Comparison of ENCODE assay signal across 1 cellular context in the genomic region with DNA sequence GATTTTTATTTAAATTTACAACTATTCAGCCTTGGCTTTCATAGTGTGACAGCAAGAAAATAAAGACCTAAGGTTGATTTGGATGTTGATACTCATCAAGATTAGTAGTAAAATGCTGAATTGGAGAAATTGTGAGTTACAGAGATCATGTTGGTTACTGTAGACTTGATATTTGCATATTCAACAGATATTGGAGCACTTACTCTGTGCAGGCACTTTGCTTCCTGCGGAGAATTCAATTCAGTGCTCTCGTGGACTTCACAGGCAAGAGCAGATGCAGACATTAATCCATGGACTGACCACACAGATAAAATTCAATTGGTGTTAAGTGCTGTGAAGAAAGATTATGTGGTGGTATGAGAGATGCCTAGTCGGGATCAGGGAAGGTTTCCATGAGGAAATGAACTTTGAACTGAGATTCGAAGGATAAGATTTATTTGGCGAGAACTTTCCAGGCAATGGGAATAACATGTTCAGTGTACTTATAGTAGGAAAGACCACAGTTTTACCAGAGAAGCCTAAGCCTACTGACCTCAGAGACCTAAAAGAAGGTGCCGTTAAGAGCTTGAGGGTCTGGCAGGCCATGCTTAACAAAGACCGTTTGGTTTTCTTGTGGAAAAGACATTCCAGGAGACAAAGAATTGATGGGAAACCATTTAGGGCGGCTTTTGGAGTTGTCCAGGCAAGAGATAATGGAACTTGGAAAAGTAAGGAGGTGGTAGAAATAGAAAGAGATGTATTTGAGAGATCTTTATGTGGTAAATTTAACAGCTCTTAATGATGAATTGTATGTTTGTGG.
TF ChIP-seq lines count a peak whose summit lies in the region.

No MANE protein-coding gene starts in this region.

TF ChIP-seq in WTC11, 78 proteins besides CTCF, POLR2A, EP300 and RAD21 (continued from another document):
- TF ChIP-seq, protein P1, sequence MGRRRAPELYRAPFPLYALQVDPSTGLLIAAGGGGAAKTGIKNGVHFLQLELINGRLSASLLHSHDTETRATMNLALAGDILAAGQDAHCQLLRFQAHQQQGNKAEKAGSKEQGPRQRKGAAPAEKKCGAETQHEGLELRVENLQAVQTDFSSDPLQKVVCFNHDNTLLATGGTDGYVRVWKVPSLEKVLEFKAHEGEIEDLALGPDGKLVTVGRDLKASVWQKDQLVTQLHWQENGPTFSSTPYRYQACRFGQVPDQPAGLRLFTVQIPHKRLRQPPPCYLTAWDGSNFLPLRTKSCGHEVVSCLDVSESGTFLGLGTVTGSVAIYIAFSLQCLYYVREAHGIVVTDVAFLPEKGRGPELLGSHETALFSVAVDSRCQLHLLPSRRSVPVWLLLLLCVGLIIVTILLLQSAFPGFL (CRISPR knock-in tag; IDR thresholded peaks at IDR 0.05; ENCODE audit: borderline replicate concordance), result no peak
- no peak for TF ChIP-seq ATF1 (CRISPR knock-in tag; IDR thresholded peaks at IDR 0.05)
- TF ChIP-seq, protein P2, sequence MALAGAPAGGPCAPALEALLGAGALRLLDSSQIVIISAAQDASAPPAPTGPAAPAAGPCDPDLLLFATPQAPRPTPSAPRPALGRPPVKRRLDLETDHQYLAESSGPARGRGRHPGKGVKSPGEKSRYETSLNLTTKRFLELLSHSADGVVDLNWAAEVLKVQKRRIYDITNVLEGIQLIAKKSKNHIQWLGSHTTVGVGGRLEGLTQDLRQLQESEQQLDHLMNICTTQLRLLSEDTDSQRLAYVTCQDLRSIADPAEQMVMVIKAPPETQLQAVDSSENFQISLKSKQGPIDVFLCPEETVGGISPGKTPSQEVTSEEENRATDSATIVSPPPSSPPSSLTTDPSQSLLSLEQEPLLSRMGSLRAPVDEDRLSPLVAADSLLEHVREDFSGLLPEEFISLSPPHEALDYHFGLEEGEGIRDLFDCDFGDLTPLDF (CRISPR knock-in tag; IDR thresholded peaks at IDR 0.05), result no peak
- TF ChIP-seq ZNF121 (CRISPR knock-in tag; IDR thresholded peaks at IDR 0.05), result no peak
- TF ChIP-seq TEAD4 (CRISPR knock-in tag; IDR thresholded peaks at IDR 0.05), result no peak
- TF ChIP-seq, protein P3, sequence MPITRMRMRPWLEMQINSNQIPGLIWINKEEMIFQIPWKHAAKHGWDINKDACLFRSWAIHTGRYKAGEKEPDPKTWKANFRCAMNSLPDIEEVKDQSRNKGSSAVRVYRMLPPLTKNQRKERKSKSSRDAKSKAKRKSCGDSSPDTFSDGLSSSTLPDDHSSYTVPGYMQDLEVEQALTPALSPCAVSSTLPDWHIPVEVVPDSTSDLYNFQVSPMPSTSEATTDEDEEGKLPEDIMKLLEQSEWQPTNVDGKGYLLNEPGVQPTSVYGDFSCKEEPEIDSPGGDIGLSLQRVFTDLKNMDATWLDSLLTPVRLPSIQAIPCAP (CRISPR knock-in tag; IDR thresholded peaks at IDR 0.05), result no peak
- no peak for TF ChIP-seq FOXJ3 (CRISPR knock-in tag; IDR thresholded peaks at IDR 0.05; ENCODE audit: borderline replicate concordance)
- TF ChIP-seq NR3C1 (CRISPR knock-in tag; conservative IDR thresholded peaks at IDR 0.05; ENCODE audit: low read depth), result no peak
- TF ChIP-seq ZBTB21 (CRISPR knock-in tag; IDR thresholded peaks at IDR 0.05; ENCODE audit: borderline replicate concordance), result no peak
- no peak for TF ChIP-seq NFATC4 (CRISPR knock-in tag; IDR thresholded peaks at IDR 0.05)
